Comparison of ENCODE assay signal across 1 cellular context in the genomic region with DNA sequence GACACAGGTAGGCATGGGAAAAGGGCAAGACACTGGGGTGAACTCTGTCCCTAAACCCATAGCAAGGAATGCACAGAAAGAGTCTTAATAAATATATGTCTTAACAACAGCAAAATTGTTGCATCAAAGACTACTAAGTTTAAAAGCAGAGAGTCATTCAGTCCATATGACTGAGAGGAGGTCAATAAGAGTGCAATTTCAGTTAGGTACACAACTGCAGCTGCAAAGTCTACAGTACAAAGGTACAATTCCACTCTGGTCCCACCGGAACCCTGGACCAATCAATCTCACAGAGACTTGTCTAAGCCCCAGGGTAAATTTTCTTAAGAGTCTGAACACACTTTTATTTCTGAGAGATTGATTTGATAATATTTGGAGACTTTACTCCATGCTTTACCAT.
A peak's percentile ranks its signal among the peaks of the same experiment; 100 is the strongest.
TF ChIP-seq lines count a peak whose summit lies in the region.

No MANE protein-coding gene starts in this region.

TF ChIP-seq in HepG2, 621 proteins besides CTCF, POLR2A, EP300 and RAD21 (continues in another document):
- TF ChIP-seq, protein P1, sequence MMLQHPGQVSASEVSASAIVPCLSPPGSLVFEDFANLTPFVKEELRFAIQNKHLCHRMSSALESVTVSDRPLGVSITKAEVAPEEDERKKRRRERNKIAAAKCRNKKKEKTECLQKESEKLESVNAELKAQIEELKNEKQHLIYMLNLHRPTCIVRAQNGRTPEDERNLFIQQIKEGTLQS (CRISPR knock-in tag; IDR thresholded peaks at IDR 0.05): peak; percentile 20; the same call in 1 of the 2 replicates
- TF ChIP-seq SALL2 (CRISPR knock-in tag; IDR thresholded peaks at IDR 0.05) (no peak), ZNF879 (CRISPR knock-in tag; IDR thresholded peaks at IDR 0.05) (no peak), ISX (CRISPR knock-in tag; conservative IDR thresholded peaks at IDR 0.05) (no peak), NCOA5 (CRISPR knock-in tag; IDR thresholded peaks at IDR 0.05) (no peak), DNMT1 (CRISPR knock-in tag; IDR thresholded peaks at IDR 0.05) (no peak), ZMYM3 (CRISPR knock-in tag; IDR thresholded peaks at IDR 0.05) (no peak; the same call in 1 of the 2 replicates), ZFX (CRISPR knock-in tag; IDR thresholded peaks at IDR 0.05; ENCODE audit: low read depth) (no peak), ZNF501 (CRISPR knock-in tag; IDR thresholded peaks at IDR 0.05) (no peak), HNF4G (IDR thresholded peaks at IDR 0.05; ENCODE audit: borderline replicate concordance, low read depth, low read length) (peak; percentile 100), HNF4G (CRISPR knock-in tag; IDR thresholded peaks at IDR 0.05; ENCODE audit: borderline replicate concordance, low read depth) (peak; percentile 84; the same call in 1 of the 2 replicates), ZNF264 (CRISPR knock-in tag; IDR thresholded peaks at IDR 0.05) (0 out of 2 replicates have a peak, but pooled peaks have one; percentile 11), RXRA (CRISPR knock-in tag; IDR thresholded peaks at IDR 0.05) (peak; percentile 85; the same call in 1 of the 2 replicates), ZSCAN20 (CRISPR knock-in tag; IDR thresholded peaks at IDR 0.05; ENCODE audit: borderline replicate concordance) (no peak), KDM5A (IDR thresholded peaks at IDR 0.05; ENCODE audit: borderline replicate concordance, low read length) (no peak; the same call in 1 of the 2 replicates), ZNF766 (CRISPR knock-in tag; IDR thresholded peaks at IDR 0.05; ENCODE audit: borderline replicate concordance) (no peak), ESRRA (CRISPR knock-in tag; IDR thresholded peaks at IDR 0.05; ENCODE audit: low read depth) (0 out of 2 replicates have a peak, but pooled peaks have one; percentile 52), ASH2L (IDR thresholded peaks at IDR 0.05; ENCODE audit: insufficient read length, low read depth, low read length) (peak; percentile 72), ZNF451 (CRISPR knock-in tag; IDR thresholded peaks at IDR 0.05) (no peak), ZBTB7A (CRISPR knock-in tag; IDR thresholded peaks at IDR 0.05) (no peak), ZSCAN31 (CRISPR knock-in tag; IDR thresholded peaks at IDR 0.05; ENCODE audit: low read depth) (no peak), ZNF224 (CRISPR knock-in tag; IDR thresholded peaks at IDR 0.05) (no peak), THAP11 (CRISPR knock-in tag; IDR thresholded peaks at IDR 0.05) (peak; percentile 65), CCAR2 (optimal IDR thresholded peaks at IDR 0.05; ENCODE audit: low read depth, low read length) (no peak), SOX13 (IDR thresholded peaks at IDR 0.05) (peak; percentile 67; the same call in 1 of the 2 replicates), SOX13 (CRISPR knock-in tag; conservative IDR thresholded peaks at IDR 0.05 in 1 of 2, IDR thresholded peaks at IDR 0.05 in 1 of 2) (peak in 1 of 2 experiments; percentile 91; a peak in 2 of 4 replicates), ZNF678 (CRISPR knock-in tag; IDR thresholded peaks at IDR 0.05) (no peak), REXO4 (CRISPR knock-in tag; IDR thresholded peaks at IDR 0.05; ENCODE audit: borderline replicate concordance) (no peak), NFYB (CRISPR knock-in tag; IDR thresholded peaks at IDR 0.05) (no peak), PHB2 (IDR thresholded peaks at IDR 0.05; ENCODE audit: partially characterized antibody) (no peak), KAT8 (CRISPR knock-in tag; IDR thresholded peaks at IDR 0.05) (peak; percentile 60; the same call in 1 of the 2 replicates), ZNF143 (CRISPR knock-in tag; IDR thresholded peaks at IDR 0.05) (no peak), MAF1 (CRISPR knock-in tag; IDR thresholded peaks at IDR 0.05; ENCODE audit: borderline replicate concordance) (no peak)
- TF ChIP-seq, protein P2, sequence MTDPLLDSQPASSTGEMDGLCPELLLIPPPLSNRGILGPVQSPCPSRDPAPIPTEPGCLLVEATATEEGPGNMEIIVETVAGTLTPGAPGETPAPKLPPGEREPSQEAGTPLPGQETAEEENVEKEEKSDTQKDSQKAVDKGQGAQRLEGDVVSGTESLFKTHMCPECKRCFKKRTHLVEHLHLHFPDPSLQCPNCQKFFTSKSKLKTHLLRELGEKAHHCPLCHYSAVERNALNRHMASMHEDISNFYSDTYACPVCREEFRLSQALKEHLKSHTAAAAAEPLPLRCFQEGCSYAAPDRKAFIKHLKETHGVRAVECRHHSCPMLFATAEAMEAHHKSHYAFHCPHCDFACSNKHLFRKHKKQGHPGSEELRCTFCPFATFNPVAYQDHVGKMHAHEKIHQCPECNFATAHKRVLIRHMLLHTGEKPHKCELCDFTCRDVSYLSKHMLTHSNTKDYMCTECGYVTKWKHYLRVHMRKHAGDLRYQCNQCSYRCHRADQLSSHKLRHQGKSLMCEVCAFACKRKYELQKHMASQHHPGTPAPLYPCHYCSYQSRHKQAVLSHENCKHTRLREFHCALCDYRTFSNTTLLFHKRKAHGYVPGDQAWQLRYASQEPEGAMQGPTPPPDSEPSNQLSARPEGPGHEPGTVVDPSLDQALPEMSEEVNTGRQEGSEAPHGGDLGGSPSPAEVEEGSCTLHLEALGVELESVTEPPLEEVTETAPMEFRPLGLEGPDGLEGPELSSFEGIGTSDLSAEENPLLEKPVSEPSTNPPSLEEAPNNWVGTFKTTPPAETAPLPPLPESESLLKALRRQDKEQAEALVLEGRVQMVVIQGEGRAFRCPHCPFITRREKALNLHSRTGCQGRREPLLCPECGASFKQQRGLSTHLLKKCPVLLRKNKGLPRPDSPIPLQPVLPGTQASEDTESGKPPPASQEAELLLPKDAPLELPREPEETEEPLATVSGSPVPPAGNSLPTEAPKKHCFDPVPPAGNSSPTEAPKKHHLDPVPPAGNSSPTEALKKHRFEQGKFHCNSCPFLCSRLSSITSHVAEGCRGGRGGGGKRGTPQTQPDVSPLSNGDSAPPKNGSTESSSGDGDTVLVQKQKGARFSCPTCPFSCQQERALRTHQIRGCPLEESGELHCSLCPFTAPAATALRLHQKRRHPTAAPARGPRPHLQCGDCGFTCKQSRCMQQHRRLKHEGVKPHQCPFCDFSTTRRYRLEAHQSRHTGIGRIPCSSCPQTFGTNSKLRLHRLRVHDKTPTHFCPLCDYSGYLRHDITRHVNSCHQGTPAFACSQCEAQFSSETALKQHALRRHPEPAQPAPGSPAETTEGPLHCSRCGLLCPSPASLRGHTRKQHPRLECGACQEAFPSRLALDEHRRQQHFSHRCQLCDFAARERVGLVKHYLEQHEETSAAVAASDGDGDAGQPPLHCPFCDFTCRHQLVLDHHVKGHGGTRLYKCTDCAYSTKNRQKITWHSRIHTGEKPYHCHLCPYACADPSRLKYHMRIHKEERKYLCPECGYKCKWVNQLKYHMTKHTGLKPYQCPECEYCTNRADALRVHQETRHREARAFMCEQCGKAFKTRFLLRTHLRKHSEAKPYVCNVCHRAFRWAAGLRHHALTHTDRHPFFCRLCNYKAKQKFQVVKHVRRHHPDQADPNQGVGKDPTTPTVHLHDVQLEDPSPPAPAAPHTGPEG (CRISPR knock-in tag; IDR thresholded peaks at IDR 0.05): no peak
- TF ChIP-seq, protein P3, sequence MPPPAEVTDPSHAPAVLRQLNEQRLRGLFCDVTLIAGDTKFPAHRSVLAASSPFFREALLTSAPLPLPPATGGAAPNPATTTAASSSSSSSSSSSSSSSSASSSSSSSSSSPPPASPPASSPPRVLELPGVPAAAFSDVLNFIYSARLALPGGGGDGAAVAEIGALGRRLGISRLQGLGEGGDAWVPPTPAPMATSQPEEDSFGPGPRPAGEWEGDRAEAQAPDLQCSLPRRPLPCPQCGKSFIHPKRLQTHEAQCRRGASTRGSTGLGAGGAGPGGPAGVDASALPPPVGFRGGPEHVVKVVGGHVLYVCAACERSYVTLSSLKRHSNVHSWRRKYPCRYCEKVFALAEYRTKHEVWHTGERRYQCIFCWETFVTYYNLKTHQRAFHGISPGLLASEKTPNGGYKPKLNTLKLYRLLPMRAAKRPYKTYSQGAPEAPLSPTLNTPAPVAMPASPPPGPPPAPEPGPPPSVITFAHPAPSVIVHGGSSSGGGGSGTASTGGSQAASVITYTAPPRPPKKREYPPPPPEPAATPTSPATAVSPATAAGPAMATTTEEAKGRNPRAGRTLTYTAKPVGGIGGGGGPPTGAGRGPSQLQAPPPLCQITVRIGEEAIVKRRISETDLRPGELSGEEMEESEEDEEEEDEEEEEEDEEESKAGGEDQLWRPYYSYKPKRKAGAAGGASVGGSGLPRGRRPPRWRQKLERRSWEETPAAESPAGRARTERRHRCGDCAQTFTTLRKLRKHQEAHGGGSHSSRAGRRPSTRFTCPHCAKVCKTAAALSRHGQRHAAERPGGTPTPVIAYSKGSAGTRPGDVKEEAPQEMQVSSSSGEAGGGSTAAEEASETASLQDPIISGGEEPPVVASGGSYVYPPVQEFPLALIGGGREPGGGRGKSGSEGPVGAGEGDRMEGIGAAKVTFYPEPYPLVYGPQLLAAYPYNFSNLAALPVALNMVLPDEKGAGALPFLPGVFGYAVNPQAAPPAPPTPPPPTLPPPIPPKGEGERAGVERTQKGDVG (CRISPR knock-in tag; IDR thresholded peaks at IDR 0.05; ENCODE audit: borderline replicate concordance): no peak
- TF ChIP-seq, protein P4, sequence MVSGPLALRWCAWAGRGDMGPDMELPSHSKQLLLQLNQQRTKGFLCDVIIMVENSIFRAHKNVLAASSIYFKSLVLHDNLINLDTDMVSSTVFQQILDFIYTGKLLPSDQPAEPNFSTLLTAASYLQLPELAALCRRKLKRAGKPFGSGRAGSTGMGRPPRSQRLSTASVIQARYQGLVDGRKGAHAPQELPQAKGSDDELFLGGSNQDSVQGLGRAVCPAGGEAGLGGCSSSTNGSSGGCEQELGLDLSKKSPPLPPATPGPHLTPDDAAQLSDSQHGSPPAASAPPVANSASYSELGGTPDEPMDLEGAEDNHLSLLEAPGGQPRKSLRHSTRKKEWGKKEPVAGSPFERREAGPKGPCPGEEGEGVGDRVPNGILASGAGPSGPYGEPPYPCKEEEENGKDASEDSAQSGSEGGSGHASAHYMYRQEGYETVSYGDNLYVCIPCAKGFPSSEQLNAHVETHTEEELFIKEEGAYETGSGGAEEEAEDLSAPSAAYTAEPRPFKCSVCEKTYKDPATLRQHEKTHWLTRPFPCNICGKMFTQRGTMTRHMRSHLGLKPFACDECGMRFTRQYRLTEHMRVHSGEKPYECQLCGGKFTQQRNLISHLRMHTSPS (CRISPR knock-in tag; IDR thresholded peaks at IDR 0.05; ENCODE audit: low read depth): no peak
- TF ChIP-seq, protein P5, sequence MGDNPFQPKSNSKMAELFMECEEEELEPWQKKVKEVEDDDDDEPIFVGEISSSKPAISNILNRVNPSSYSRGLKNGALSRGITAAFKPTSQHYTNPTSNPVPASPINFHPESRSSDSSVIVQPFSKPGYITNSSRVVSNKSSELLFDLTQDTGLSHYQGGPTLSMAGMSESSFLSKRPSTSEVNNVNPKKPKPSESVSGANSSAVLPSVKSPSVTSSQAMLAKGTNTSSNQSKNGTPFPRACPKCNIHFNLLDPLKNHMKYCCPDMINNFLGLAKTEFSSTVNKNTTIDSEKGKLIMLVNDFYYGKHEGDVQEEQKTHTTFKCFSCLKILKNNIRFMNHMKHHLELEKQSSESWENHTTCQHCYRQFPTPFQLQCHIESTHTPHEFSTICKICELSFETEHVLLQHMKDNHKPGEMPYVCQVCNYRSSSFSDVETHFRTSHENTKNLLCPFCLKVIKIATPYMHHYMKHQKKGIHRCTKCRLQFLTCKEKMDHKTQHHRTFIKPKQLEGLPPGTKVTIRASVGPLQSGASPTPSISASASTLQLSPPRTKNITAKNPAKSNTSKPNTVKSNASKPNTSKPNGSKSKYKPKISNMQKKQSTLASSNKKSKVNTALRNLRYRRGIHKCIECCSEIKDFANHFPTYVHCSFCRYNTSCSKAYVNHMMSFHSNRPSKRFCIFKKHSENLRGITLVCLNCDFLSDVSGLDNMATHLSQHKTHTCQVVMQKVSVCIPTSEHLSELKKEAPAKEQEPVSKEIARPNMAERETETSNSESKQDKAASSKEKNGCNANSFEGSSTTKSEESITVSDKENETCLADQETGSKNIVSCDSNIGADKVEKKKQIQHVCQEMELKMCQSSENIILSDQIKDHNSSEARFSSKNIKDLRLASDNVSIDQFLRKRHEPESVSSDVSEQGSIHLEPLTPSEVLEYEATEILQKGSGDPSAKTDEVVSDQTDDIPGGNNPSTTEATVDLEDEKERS (CRISPR knock-in tag; IDR thresholded peaks at IDR 0.05): no peak
- TF ChIP-seq, protein P6, sequence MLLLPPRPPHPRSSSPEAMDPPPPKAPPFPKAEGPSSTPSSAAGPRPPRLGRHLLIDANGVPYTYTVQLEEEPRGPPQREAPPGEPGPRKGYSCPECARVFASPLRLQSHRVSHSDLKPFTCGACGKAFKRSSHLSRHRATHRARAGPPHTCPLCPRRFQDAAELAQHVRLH (CRISPR knock-in tag; IDR thresholded peaks at IDR 0.05; ENCODE audit: borderline replicate concordance, low read depth): no peak
- TF ChIP-seq, protein P7, sequence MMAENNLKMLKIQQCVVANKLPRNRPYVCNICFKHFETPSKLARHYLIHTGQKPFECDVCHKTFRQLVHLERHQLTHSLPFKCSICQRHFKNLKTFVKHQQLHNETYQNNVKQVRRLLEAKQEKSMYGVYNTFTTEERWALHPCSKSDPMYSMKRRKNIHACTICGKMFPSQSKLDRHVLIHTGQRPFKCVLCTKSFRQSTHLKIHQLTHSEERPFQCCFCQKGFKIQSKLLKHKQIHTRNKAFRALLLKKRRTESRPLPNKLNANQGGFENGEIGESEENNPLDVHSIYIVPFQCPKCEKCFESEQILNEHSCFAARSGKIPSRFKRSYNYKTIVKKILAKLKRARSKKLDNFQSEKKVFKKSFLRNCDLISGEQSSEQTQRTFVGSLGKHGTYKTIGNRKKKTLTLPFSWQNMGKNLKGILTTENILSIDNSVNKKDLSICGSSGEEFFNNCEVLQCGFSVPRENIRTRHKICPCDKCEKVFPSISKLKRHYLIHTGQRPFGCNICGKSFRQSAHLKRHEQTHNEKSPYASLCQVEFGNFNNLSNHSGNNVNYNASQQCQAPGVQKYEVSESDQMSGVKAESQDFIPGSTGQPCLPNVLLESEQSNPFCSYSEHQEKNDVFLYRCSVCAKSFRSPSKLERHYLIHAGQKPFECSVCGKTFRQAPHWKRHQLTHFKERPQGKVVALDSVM (CRISPR knock-in tag; IDR thresholded peaks at IDR 0.05): no peak
- TF ChIP-seq, protein P8, sequence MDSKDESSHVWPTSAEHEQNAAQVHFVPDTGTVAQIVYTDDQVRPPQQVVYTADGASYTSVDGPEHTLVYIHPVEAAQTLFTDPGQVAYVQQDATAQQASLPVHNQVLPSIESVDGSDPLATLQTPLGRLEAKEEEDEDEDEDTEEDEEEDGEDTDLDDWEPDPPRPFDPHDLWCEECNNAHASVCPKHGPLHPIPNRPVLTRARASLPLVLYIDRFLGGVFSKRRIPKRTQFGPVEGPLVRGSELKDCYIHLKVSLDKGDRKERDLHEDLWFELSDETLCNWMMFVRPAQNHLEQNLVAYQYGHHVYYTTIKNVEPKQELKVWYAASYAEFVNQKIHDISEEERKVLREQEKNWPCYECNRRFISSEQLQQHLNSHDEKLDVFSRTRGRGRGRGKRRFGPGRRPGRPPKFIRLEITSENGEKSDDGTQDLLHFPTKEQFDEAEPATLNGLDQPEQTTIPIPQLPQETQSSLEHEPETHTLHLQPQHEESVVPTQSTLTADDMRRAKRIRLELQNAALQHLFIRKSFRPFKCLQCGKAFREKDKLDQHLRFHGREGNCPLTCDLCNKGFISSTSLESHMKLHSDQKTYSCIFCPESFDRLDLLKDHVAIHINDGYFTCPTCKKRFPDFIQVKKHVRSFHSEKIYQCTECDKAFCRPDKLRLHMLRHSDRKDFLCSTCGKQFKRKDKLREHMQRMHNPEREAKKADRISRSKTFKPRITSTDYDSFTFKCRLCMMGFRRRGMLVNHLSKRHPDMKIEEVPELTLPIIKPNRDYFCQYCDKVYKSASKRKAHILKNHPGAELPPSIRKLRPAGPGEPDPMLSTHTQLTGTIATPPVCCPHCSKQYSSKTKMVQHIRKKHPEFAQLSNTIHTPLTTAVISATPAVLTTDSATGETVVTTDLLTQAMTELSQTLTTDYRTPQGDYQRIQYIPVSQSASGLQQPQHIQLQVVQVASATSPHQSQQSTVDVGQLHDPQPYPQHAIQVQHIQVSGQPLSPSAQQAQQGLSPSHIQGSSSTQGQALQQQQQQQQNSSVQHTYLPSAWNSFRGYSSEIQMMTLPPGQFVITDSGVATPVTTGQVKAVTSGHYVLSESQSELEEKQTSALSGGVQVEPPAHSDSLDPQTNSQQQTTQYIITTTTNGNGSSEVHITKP (CRISPR knock-in tag; IDR thresholded peaks at IDR 0.05; ENCODE audit: low read depth): no peak
